9 cellular contexts compared by ENCODE assay signal in the genomic region with DNA sequence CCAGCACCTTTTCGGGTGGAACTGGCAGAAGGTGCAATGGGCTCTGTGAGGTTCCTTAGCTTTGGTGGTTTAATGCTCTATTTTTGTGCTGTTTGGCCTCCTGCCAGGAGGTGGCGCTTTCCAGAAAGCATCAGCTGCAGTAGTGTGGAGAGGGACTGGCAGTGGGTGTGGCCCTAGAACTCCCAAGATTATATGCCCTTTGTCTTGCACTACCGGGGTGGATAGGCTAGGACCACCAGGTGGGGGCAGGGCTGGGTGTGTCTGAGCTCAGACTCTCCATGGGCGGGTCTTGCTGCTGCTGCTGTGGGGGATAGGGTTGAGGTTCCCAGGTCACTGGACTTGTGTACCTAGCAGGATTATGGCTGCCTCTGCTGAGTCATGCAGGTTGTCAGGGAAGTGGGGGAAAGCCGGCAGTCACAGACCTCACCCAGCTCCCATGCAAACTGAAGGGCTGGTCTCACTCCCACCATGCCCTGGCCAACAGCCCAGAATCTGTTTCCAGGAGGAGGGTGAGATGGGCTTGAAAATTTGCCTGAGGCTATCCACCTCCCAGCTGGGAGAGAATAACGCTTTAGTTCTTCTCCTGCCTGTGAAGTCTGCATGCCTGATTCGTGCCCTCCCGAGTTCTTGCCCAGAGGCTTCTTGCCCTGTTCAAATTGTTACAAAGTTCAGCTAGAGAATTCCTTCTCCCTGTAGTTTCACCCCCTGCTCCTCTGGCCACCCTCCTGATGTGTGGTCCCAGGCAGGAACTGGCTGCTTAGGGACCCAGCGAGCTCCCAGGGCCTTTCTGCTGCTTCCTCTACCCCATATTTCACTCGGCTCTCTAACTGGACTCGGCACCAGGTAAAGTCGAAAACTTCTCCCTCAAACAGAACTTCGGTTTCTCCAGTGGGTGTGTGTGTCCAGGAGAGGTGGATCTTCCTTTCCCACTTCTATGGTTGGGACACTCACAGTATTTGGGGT.
DNase-seq lines count a peak whose midpoint lies in the region; ATAC-seq, FAIRE-seq and TF ChIP-seq lines count a peak whose summit lies in the region.
"Had no signal": no experiment of that assay in that cellular context is flagged by ENCODE, and none has a peak within 500 bp of the region (broad histone marks: within the 10 kb centered on the region; RNA-seq: fewer than 3 reads in every experiment).

No MANE protein-coding gene starts in this region.

- no peaks in the 10 kb centered on the region for H3K27me3 ChIP-seq in SJSA1 (replicated peaks)
- H3K27me3 ChIP-seq: cardiac muscle cell had no signal

- H3K9me3 ChIP-seq in SJSA1 (replicated peaks) (no peaks in the 10 kb centered on the region), kidney (ENCODE audit: control insufficient read depth in 1 of 2, low read length in 2 of 2) (no peaks in the 10 kb centered on the region)

- intact Hi-C loops in kidney (cut with DNase I): no loop called here

- TF ChIP-seq POLR2A in GM12891 (IDR thresholded peaks at IDR 0.05; ENCODE audit: low read depth, low read length): no peak

- DNase-seq in NCI-H1417 (lab: John Stamatoyannopoulos, UW) (peak in 2 of 3 experiments; percentile 38 to 75), NCI-H1417 treated with DMSO at 0.1 percent for 48 hours (lab: John Stamatoyannopoulos, UW) (no peak), SJSA1 (ENCODE audit: low read depth in 1 of 2, low spot score in 2 of 2) (peak; percentile 67 to 70), kidney (peak; percentile 93), GM12891 (ENCODE audit: insufficient read length, low spot score) (no peak)
- DNase-seq in activated naive CD4-positive, alpha-beta T cell treated with anti-CD3 and anti-CD28 coated beads, Interleukin-2, amount 50 U/mL, for 16 hours: peak; percentile 57
- peak; percentile 26 for DNase-seq in stimulated activated CD8-positive, alpha-beta memory T cell treated with anti-CD3 and anti-CD28 coated beads, Interleukin-12 subunit alpha, Interleukin-12 subunit beta, amount 100 ng/mL, for 1 hour (ENCODE audit: low read depth)

- FAIRE-seq in kidney (lab: Jason Lieb, UNC) (no peak), GM12891 (lab: Jason Lieb, UNC) (no peak)

- no peak for TF ChIP-seq CTCF in kidney (IDR thresholded peaks at IDR 0.05; ENCODE audit: borderline replicate concordance, extremely low read depth, insufficient read depth)

- H3K27ac ChIP-seq in SJSA1 (peak overlapping the region; percentile 51; the same call in 1 of the 2 replicates), kidney (ENCODE audit: low read depth in 2 of 2, low read length in 2 of 2) (peak overlapping the region; percentile 51 to 60)
- H3K27ac ChIP-seq: cardiac muscle cell had no signal

- H3K4me3 ChIP-seq in SJSA1 (no peak overlapping the region), kidney (ENCODE audit: low read length in 2 of 2) (no peak overlapping the region)
- H3K4me3 ChIP-seq: cardiac muscle cell had no signal

- peaks cover 5% of the 10 kb centered on the region for H3K4me1 ChIP-seq in SJSA1 (replicated peaks)
- H3K4me1 ChIP-seq in kidney (ENCODE audit: control insufficient read depth in 1 of 2, insufficient read depth in 1 of 2, low read depth in 1 of 2, low read length in 2 of 2): peaks cover 0 to 9% of the 10 kb centered on the region in 2 donors

- no peak for ATAC-seq in GM21825 (IDR thresholded peaks at IDR 0.05; ENCODE audit: unreplicated experiment)

- H3K9ac ChIP-seq in kidney (ENCODE audit: low read length in 2 of 2): peak overlapping the region in 1 of 2 donors; percentile 40

- no peaks in the 10 kb centered on the region for H3K36me3 ChIP-seq in SJSA1
- H3K36me3 ChIP-seq in kidney (ENCODE audit: control insufficient read depth in 1 of 2, insufficient read depth in 2 of 2, low read length in 2 of 2): no peaks in the 10 kb centered on the region
- H3K36me3 ChIP-seq: cardiac muscle cell had no signal

TF ChIP-seq in GM12891, 5 proteins besides CTCF, POLR2A, EP300 and RAD21:
- no peak for TF ChIP-seq SPI1 (IDR thresholded peaks at IDR 0.05; ENCODE audit: low read depth, low read length)
- TF ChIP-seq POU2F2 (IDR thresholded peaks at IDR 0.05; ENCODE audit: low read depth, low read length): no peak
- no peak for TF ChIP-seq TAF1 (IDR thresholded peaks at IDR 0.05; ENCODE audit: low read depth, low read length)
- TF ChIP-seq POLR2AphosphoS5 (IDR thresholded peaks at IDR 0.05; ENCODE audit: low read depth, low read length): no peak
- TF ChIP-seq PAX5 (IDR thresholded peaks at IDR 0.05; ENCODE audit: insufficient read depth, low read length, severe bottlenecking): no peak
TF ChIP-seq in GM12891: peak in this region for 0.

Comparison
In these comparisons a context has a peak if more than half of its experiments do, and no peak if none do; other contexts are left out.
1. DNase-seq: peak in NCI-H1417 (2 of 3), SJSA1 (2 of 2), activated naive CD4-positive, alpha-beta T cell treated with anti-CD3 and anti-CD28 coated beads, Interleukin-2, amount 50 U/mL, for 16 hours (single experiment), kidney (single experiment) and stimulated activated CD8-positive, alpha-beta memory T cell treated with anti-CD3 and anti-CD28 coated beads, Interleukin-12 subunit alpha, Interleukin-12 subunit beta, amount 100 ng/mL, for 1 hour (single experiment); none in NCI-H1417 treated with DMSO at 0.1 percent for 48 hours (single experiment) and GM12891 (single experiment).